In genomic region chr15:58329781-58330467, GRCh38 we compare ENCODE assay signal across 9 cellular contexts.
A peak's percentile ranks its signal among the peaks of the same experiment; 100 is the strongest.
DNase-seq lines count a peak whose midpoint lies in the region; ATAC-seq and FAIRE-seq lines count a peak whose summit lies in the region.
"Had no signal": no experiment of that assay in that cellular context is flagged by ENCODE, and none has a peak within 500 bp of the region (broad histone marks: within the 10 kb centered on the region; RNA-seq: fewer than 3 reads in every experiment).

No MANE protein-coding gene starts in this region.

- H3K4me1 ChIP-seq in SJCRH30 = peaks cover 30% of the 10 kb centered on the region

- no peaks in the 10 kb centered on the region for H3K27me3 ChIP-seq in SJCRH30

- H3K27ac Mint-ChIP-seq in immature natural killer cell = peak overlapping the region in 5 of 6 donors; percentile 7 to 98 (median 94)

- FAIRE-seq in frontal cortex (lab: Jason Lieb, UNC) = no peak

- peaks cover 34 to 38% of the 10 kb centered on the region in 2 donors for H3K4me1 Mint-ChIP-seq in immature natural killer cell

- H3K36me3 ChIP-seq in SJCRH30 = no peaks in the 10 kb centered on the region

- peaks cover 0 to 2% (median 0%) of the 10 kb centered on the region in 6 donors for H3K9me3 Mint-ChIP-seq in immature natural killer cell

- H3K27ac ChIP-seq in SJCRH30 = peak overlapping the region; percentile 77

- peak overlapping the region; percentile 39 for H3K4me3 ChIP-seq in SJCRH30

- H3K9me3 ChIP-seq in SJCRH30 (replicated peaks) = 0 out of 2 replicates have a peak, but pooled peaks cover 4% of the 10 kb centered on the region

- no peak overlapping the region for H3K4me3 Mint-ChIP-seq in immature natural killer cell
- H3K4me3 Mint-ChIP-seq: activated CD4-positive, alpha-beta T cell treated with anti-CD3 and anti-CD28 coated beads for 36 hours had no signal

- peaks cover 3 to 12% (median 7%) of the 10 kb centered on the region in 3 donors for H3K27me3 Mint-ChIP-seq in immature natural killer cell (ENCODE audit: low read depth in 3 of 3)

- no peak for ATAC-seq in HG02588 (IDR thresholded peaks at IDR 0.05; ENCODE audit: unreplicated experiment)
- ATAC-seq: activated CD4-positive, alpha-beta T cell treated with anti-CD3 and anti-CD28 coated beads for 36 hours had no signal

- peak; percentile 34 for DNase-seq in DMS53 treated with DMSO at 0.1 percent for 48 hours (lab: John Stamatoyannopoulos, UW; ENCODE audit: unreplicated experiment)
- DNase-seq in SJCRH30 = peak; percentile 55 to 79
- no peak for DNase-seq in immature natural killer cell
- DNase-seq in renal cortical epithelial cell (ENCODE audit: low read depth) = peak; percentile 61
- DNase-seq in frontal cortex (ENCODE audit: low spot score in 2 of 2) = no peak
- DNase-seq in nucleus accumbens (lab: John Stamatoyannopoulos, UW) = no peak
- DNase-seq in activated CD4-positive, alpha-beta T cell treated with anti-CD3 and anti-CD28 coated beads for 48 hours = no peak
- DNase-seq: activated CD4-positive, alpha-beta T cell treated with anti-CD3 and anti-CD28 coated beads for 36 hours had no signal

- peaks cover 0 to 6% (median 2%) of the 10 kb centered on the region in 3 donors for H3K36me3 Mint-ChIP-seq in immature natural killer cell

Comparison
In these comparisons a context has a peak if more than half of its experiments do, and no peak if none do; other contexts are left out.
1. DNase-seq: peak in DMS53 treated with DMSO at 0.1 percent for 48 hours (single experiment), SJCRH30 (2 of 2) and renal cortical epithelial cell (single experiment); none in immature natural killer cell (0 of 3), frontal cortex (0 of 2), nucleus accumbens (0 of 56) and activated CD4-positive, alpha-beta T cell treated with anti-CD3 and anti-CD28 coated beads for 48 hours (single experiment).